ENCODE assay signal across 8 cellular contexts in genomic region chr4:39638358-39639239, GRCh38. TPM values are rescaled to one million over a fixed set of nuclear protein-coding genes. Genes with fewer than 3 reads are reported as not detected.
A peak's percentile ranks its signal among the peaks of the same experiment; 100 is the strongest.
DNase-seq lines count a peak whose midpoint lies in the region; ATAC-seq and TF ChIP-seq lines count a peak whose summit lies in the region.

Gene SMIM14 (minus strand): TSS chr4:39638865. CDS start chr4:39605145, 33,720 bp downstream.

- H3K27me3 ChIP-seq in spleen (replicated peaks in 1 of 7) = no peaks in the 10 kb centered on the region

- peak; percentile 99 for DNase-seq in AG08395 (ENCODE audit: low spot score)
- peak; percentile 88 for DNase-seq in NCI-H2227 treated with DMSO at 0.1 percent for 48 hours (lab: John Stamatoyannopoulos, UW)
- peak; percentile 61 to 71 (median 66) for DNase-seq in activated CD4-positive, CD25-positive, alpha-beta regulatory T cell (lab: John Stamatoyannopoulos, UW)
- peak; percentile 87 for DNase-seq in central memory CD4-positive, alpha-beta T cell
- DNase-seq in inferior parietal cortex (ENCODE audit: extremely low spot score) = peak; percentile 97
- peak; percentile 99 for DNase-seq in spleen

- peaks cover 28 to 59% (median 44%) of the 10 kb centered on the region in 6 donors for H3K4me1 ChIP-seq in spleen

- peak within 1 kb of the TSS; percentile 62 to 88 (median 72) for H3K4me3 ChIP-seq in spleen

- ATAC-seq in GM18907 (IDR thresholded peaks at IDR 0.05; ENCODE audit: unreplicated experiment) = peak; percentile 75
- peak; percentile 75 for ATAC-seq in HG03139 (IDR thresholded peaks at IDR 0.05; ENCODE audit: unreplicated experiment)

- peak in 10 of 11 experiments; percentile 10 to 71 (median 48) for TF ChIP-seq CTCF in spleen (IDR thresholded peaks at IDR 0.05 in 8 of 11, conservative IDR thresholded peaks at IDR 0.05 in 3 of 11)

- 0 to 1% (median 0%) methylated on average over 40 to 75 of the region's 75 CpGs for WGBS in spleen, 5 donors

- intact Hi-C loops in spleen (cut with DNase I; ENCODE audit: low total_unique reads) = no loop called here

- H3K9me3 ChIP-seq in spleen = no peaks in the 10 kb centered on the region

- H3K27ac ChIP-seq in spleen = peak within 1 kb of the TSS; percentile 84 to 99 (median 96)

- peaks cover 0 to 5% (median 0%) of the 10 kb centered on the region in 6 donors for H3K36me3 ChIP-seq in spleen

- TF ChIP-seq POLR2A in spleen (IDR thresholded peaks at IDR 0.05) = peak; percentile 81 to 98 (median 87)

RNA-seq across cellular contexts. Expression of gene SMIM14, which starts in this region (rescaled TPM):
- total RNA-seq in spleen = 10 to 100 TPM; 33.4 to 77.5 (median 55.3) TPM
- polyA plus RNA-seq in spleen = 100 to 1,000 TPM in 2 of 3 donors, 10 to 100 TPM in 1; 96.5 to 111 (median 108) TPM

Comparison
In these comparisons a context has a peak if more than half of its experiments do, and no peak if none do; other contexts are left out.
1. Peak in every context shown above with its lines: DNase-seq, ATAC-seq, H3K4me3 ChIP-seq and H3K27ac ChIP-seq.